ENCODE assay signal across 1 cellular context in the genomic region with DNA sequence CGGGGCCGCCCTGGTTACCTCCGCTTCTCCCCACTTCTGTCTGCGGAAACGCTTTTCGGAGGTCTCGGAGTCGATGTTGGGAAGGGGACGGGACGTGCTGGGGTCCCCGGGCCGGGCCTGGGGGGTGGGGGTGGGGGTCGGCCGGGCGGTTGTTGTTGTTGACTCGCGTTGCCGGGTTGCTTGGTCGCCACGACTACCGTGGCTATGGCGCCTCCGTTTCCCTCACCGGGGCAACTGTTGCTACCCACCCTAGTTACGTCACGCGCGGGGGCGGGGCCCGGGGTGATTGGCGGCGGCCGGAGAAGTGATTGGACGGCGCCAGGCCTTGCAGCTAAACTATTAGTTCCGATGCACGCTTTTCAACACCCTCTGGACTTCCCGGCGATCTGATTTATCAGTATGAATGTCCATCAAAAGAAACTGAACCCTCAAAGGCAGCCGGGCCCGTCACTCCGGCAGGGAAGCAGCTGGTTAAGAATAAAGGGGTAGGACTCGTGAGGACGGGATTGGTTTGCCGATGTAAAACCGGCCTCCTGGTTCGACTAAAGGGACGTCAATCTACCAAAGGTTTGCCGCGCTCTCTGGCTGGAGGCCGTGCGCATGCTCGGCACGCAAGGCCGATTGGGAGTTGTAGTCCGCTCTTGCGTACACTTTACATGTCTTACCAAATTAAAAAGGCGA.
TF ChIP-seq lines count a peak whose summit lies in the region.

A gene (minus strand): TSS at position 236 of the 681 bp plus-strand sequence. CDS start 12,477 bp downstream, outside the sequence.

TF ChIP-seq in GM12878, 131 proteins besides CTCF, POLR2A, EP300 and RAD21 (continued from another document and continues in another):
- TF ChIP-seq, protein P1, sequence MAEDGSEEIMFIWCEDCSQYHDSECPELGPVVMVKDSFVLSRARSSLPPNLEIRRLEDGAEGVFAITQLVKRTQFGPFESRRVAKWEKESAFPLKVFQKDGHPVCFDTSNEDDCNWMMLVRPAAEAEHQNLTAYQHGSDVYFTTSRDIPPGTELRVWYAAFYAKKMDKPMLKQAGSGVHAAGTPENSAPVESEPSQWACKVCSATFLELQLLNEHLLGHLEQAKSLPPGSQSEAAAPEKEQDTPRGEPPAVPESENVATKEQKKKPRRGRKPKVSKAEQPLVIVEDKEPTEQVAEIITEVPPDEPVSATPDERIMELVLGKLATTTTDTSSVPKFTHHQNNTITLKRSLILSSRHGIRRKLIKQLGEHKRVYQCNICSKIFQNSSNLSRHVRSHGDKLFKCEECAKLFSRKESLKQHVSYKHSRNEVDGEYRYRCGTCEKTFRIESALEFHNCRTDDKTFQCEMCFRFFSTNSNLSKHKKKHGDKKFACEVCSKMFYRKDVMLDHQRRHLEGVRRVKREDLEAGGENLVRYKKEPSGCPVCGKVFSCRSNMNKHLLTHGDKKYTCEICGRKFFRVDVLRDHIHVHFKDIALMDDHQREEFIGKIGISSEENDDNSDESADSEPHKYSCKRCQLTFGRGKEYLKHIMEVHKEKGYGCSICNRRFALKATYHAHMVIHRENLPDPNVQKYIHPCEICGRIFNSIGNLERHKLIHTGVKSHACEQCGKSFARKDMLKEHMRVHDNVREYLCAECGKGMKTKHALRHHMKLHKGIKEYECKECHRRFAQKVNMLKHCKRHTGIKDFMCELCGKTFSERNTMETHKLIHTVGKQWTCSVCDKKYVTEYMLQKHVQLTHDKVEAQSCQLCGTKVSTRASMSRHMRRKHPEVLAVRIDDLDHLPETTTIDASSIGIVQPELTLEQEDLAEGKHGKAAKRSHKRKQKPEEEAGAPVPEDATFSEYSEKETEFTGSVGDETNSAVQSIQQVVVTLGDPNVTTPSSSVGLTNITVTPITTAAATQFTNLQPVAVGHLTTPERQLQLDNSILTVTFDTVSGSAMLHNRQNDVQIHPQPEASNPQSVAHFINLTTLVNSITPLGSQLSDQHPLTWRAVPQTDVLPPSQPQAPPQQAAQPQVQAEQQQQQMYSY (CRISPR knock-in tag; IDR thresholded peaks at IDR 0.05) = no peak
- TF ChIP-seq HCFC1 (IDR thresholded peaks at IDR 0.05; ENCODE audit: low read length) (peak; percentile 95), STAT1 (conservative IDR thresholded peaks at IDR 0.05) (peak; percentile 69; the same call in 1 of the 2 replicates), ZNF24 (IDR thresholded peaks at IDR 0.05) (no peak), SMAD1 (IDR thresholded peaks at IDR 0.05; ENCODE audit: low read depth, partially characterized antibody) (no peak), EGR1 (IDR thresholded peaks at IDR 0.05; ENCODE audit: borderline replicate concordance in 1 of 2, low read depth in 2 of 2, low read length in 2 of 2) (peak in 1 of 2 experiments; percentile 81; a peak in 2 of 3 replicates), ZNF622 (IDR thresholded peaks at IDR 0.05) (no peak), STAT3 (IDR thresholded peaks at IDR 0.05; ENCODE audit: low read depth, low read length) (no peak), FOXK2 (IDR thresholded peaks at IDR 0.05) (peak; percentile 76), PAX5 (IDR thresholded peaks at IDR 0.05; ENCODE audit: borderline replicate concordance, low read depth, low read length) (0 out of 2 replicates have a peak, but pooled peaks have one; percentile 7), SIX5 (IDR thresholded peaks at IDR 0.05; ENCODE audit: low read depth, low read length, severe bottlenecking) (peak; percentile 86), GATAD2B (conservative IDR thresholded peaks at IDR 0.05; ENCODE audit: low read depth) (no peak), ZBED1 (IDR thresholded peaks at IDR 0.05; ENCODE audit: borderline replicate concordance) (no peak), WRNIP1 (IDR thresholded peaks at IDR 0.05; ENCODE audit: borderline replicate concordance, low read depth, low read length) (no peak), MEF2B (IDR thresholded peaks at IDR 0.05; ENCODE audit: partially characterized antibody, poor library complexity, severe bottlenecking) (peak; percentile 95), BHLHE40 (IDR thresholded peaks at IDR 0.05; ENCODE audit: borderline replicate concordance in 1 of 2, low read depth in 2 of 2, low read length in 1 of 2) (peak in 1 of 2 experiments; percentile 57; a peak in 2 of 4 replicates), BACH1 (IDR thresholded peaks at IDR 0.05; ENCODE audit: borderline replicate concordance) (no peak), POLR2AphosphoS2 (IDR thresholded peaks at IDR 0.05; ENCODE audit: low read depth, low read length) (0 out of 2 replicates have a peak, but pooled peaks have one; percentile 2), KAT2A (conservative IDR thresholded peaks at IDR 0.05; ENCODE audit: control insufficient read depth, low read depth, low read length) (no peak), ZNF207 (IDR thresholded peaks at IDR 0.05; ENCODE audit: borderline replicate concordance) (no peak; the same call in 1 of the 2 replicates), SRF (IDR thresholded peaks at IDR 0.05; ENCODE audit: low read depth in 2 of 2, low read length in 2 of 2) (no peak), TARDBP (IDR thresholded peaks at IDR 0.05; ENCODE audit: borderline replicate concordance) (peak; percentile 63)
- TF ChIP-seq, protein P2, sequence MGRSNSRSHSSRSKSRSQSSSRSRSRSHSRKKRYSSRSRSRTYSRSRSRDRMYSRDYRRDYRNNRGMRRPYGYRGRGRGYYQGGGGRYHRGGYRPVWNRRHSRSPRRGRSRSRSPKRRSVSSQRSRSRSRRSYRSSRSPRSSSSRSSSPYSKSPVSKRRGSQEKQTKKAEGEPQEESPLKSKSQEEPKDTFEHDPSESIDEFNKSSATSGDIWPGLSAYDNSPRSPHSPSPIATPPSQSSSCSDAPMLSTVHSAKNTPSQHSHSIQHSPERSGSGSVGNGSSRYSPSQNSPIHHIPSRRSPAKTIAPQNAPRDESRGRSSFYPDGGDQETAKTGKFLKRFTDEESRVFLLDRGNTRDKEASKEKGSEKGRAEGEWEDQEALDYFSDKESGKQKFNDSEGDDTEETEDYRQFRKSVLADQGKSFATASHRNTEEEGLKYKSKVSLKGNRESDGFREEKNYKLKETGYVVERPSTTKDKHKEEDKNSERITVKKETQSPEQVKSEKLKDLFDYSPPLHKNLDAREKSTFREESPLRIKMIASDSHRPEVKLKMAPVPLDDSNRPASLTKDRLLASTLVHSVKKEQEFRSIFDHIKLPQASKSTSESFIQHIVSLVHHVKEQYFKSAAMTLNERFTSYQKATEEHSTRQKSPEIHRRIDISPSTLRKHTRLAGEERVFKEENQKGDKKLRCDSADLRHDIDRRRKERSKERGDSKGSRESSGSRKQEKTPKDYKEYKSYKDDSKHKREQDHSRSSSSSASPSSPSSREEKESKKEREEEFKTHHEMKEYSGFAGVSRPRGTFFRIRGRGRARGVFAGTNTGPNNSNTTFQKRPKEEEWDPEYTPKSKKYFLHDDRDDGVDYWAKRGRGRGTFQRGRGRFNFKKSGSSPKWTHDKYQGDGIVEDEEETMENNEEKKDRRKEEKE (IDR thresholded peaks at IDR 0.05) = no peak
- TF ChIP-seq, protein P3, sequence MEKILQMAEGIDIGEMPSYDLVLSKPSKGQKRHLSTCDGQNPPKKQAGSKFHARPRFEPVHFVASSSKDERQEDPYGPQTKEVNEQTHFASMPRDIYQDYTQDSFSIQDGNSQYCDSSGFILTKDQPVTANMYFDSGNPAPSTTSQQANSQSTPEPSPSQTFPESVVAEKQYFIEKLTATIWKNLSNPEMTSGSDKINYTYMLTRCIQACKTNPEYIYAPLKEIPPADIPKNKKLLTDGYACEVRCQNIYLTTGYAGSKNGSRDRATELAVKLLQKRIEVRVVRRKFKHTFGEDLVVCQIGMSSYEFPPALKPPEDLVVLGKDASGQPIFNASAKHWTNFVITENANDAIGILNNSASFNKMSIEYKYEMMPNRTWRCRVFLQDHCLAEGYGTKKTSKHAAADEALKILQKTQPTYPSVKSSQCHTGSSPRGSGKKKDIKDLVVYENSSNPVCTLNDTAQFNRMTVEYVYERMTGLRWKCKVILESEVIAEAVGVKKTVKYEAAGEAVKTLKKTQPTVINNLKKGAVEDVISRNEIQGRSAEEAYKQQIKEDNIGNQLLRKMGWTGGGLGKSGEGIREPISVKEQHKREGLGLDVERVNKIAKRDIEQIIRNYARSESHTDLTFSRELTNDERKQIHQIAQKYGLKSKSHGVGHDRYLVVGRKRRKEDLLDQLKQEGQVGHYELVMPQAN (conservative IDR thresholded peaks at IDR 0.05) = peak; percentile 75
- TF ChIP-seq, protein P4, sequence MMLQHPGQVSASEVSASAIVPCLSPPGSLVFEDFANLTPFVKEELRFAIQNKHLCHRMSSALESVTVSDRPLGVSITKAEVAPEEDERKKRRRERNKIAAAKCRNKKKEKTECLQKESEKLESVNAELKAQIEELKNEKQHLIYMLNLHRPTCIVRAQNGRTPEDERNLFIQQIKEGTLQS (IDR thresholded peaks at IDR 0.05; ENCODE audit: borderline replicate concordance, extremely low read depth, low read depth, low read length) = no peak
- TF ChIP-seq, protein P5, sequence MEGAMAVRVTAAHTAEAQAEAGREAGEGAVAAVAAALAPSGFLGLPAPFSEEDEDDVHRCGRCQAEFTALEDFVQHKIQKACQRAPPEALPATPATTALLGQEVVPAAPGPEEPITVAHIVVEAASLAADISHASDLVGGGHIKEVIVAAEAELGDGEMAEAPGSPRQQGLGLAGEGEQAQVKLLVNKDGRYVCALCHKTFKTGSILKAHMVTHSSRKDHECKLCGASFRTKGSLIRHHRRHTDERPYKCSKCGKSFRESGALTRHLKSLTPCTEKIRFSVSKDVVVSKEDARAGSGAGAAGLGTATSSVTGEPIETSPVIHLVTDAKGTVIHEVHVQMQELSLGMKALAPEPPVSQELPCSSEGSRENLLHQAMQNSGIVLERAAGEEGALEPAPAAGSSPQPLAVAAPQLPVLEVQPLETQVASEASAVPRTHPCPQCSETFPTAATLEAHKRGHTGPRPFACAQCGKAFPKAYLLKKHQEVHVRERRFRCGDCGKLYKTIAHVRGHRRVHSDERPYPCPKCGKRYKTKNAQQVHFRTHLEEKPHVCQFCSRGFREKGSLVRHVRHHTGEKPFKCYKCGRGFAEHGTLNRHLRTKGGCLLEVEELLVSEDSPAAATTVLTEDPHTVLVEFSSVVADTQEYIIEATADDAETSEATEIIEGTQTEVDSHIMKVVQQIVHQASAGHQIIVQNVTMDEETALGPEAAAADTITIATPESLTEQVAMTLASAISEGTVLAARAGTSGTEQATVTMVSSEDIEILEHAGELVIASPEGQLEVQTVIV (IDR thresholded peaks at IDR 0.05; ENCODE audit: borderline replicate concordance, partially characterized antibody) = peak; percentile 95
- TF ChIP-seq, protein P6, sequence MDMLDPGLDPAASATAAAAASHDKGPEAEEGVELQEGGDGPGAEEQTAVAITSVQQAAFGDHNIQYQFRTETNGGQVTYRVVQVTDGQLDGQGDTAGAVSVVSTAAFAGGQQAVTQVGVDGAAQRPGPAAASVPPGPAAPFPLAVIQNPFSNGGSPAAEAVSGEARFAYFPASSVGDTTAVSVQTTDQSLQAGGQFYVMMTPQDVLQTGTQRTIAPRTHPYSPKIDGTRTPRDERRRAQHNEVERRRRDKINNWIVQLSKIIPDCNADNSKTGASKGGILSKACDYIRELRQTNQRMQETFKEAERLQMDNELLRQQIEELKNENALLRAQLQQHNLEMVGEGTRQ (IDR thresholded peaks at IDR 0.05; ENCODE audit: borderline replicate concordance, low read depth, low read length) = no peak
- TF ChIP-seq, protein P7, sequence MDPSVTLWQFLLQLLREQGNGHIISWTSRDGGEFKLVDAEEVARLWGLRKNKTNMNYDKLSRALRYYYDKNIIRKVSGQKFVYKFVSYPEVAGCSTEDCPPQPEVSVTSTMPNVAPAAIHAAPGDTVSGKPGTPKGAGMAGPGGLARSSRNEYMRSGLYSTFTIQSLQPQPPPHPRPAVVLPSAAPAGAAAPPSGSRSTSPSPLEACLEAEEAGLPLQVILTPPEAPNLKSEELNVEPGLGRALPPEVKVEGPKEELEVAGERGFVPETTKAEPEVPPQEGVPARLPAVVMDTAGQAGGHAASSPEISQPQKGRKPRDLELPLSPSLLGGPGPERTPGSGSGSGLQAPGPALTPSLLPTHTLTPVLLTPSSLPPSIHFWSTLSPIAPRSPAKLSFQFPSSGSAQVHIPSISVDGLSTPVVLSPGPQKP (IDR thresholded peaks at IDR 0.05; ENCODE audit: low read depth, low read length) = no peak
- TF ChIP-seq, protein P8, sequence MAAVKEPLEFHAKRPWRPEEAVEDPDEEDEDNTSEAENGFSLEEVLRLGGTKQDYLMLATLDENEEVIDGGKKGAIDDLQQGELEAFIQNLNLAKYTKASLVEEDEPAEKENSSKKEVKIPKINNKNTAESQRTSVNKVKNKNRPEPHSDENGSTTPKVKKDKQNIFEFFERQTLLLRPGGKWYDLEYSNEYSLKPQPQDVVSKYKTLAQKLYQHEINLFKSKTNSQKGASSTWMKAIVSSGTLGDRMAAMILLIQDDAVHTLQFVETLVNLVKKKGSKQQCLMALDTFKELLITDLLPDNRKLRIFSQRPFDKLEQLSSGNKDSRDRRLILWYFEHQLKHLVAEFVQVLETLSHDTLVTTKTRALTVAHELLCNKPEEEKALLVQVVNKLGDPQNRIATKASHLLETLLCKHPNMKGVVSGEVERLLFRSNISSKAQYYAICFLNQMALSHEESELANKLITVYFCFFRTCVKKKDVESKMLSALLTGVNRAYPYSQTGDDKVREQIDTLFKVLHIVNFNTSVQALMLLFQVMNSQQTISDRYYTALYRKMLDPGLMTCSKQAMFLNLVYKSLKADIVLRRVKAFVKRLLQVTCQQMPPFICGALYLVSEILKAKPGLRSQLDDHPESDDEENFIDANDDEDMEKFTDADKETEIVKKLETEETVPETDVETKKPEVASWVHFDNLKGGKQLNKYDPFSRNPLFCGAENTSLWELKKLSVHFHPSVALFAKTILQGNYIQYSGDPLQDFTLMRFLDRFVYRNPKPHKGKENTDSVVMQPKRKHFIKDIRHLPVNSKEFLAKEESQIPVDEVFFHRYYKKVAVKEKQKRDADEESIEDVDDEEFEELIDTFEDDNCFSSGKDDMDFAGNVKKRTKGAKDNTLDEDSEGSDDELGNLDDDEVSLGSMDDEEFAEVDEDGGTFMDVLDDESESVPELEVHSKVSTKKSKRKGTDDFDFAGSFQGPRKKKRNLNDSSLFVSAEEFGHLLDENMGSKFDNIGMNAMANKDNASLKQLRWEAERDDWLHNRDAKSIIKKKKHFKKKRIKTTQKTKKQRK (IDR thresholded peaks at IDR 0.05; ENCODE audit: low read depth, low read length) = peak; percentile 99
